12 cellular contexts compared by ENCODE assay signal in genomic region chr9:86983260-86984255, GRCh38. TPM values are rescaled to one million over a fixed set of nuclear protein-coding genes. Genes with fewer than 3 reads are reported as not detected.
DNase-seq lines count a peak whose midpoint lies in the region; ATAC-seq and TF ChIP-seq lines count a peak whose summit lies in the region.
"Had no signal": no experiment of that assay in that cellular context is flagged by ENCODE, and none has a peak within 500 bp of the region (broad histone marks: within the 10 kb centered on the region; RNA-seq: fewer than 3 reads in every experiment).

No MANE protein-coding gene starts in this region.

- H3K36me3 ChIP-seq in adrenal gland (replicated peaks in 1 of 2) (no peaks in the 10 kb centered on the region), gastrocnemius medialis (no peaks in the 10 kb centered on the region)
- H3K36me3 ChIP-seq: neural progenitor cell had no signal

- H3K27ac ChIP-seq in adrenal gland (peak overlapping the region in 2 of 5 donors; percentile 45 to 82), foreskin keratinocyte (peak overlapping the region; percentile 89), gastrocnemius medialis (peak overlapping the region in 3 of 4 donors; percentile 43 to 77 (median 47))
- H3K27ac ChIP-seq: neural progenitor cell had no signal

- H3K4me3 ChIP-seq in adrenal gland (no peak overlapping the region), gastrocnemius medialis (no peak overlapping the region)
- H3K4me3 ChIP-seq: neural progenitor cell had no signal

- TF ChIP-seq POLR2A in adrenal gland (IDR thresholded peaks at IDR 0.05) = no peak
- no peak for TF ChIP-seq POLR2A in gastrocnemius medialis (IDR thresholded peaks at IDR 0.05)

- DNase-seq in EL = peak; percentile 86
- peak in 5 of 7 donors; percentile 14 to 65 (median 25) for DNase-seq in adrenal gland
- peak; percentile 98 to 99 for DNase-seq in foreskin keratinocyte
- DNase-seq in gastrocnemius medialis = peak; percentile 13 to 32
- DNase-seq in activated CD4-positive, alpha-beta T cell treated with anti-CD3 and anti-CD28 coated beads, Interleukin-2, amount 50 U/mL, for 1 hour = no peak
- no peak for DNase-seq in midbrain (lab: John Stamatoyannopoulos, UW)
- no peak for DNase-seq in NK-92 (lab: John Stamatoyannopoulos, UW; ENCODE audit: unreplicated experiment)
- DNase-seq: activated T-cell treated with anti-CD3 and anti-CD28 coated beads for 4 hours; CD4-positive, CD25-positive, alpha-beta regulatory T cell; NCI-H345 had no signal

- H3K9me3 ChIP-seq in adrenal gland (replicated peaks in 1 of 3) (no peaks in the 10 kb centered on the region), gastrocnemius medialis (no peaks in the 10 kb centered on the region)

- H3K27me3 ChIP-seq in adrenal gland = no peaks in the 10 kb centered on the region
- H3K27me3 ChIP-seq in foreskin keratinocyte = no peaks in the 10 kb centered on the region
- H3K27me3 ChIP-seq in gastrocnemius medialis = no peaks in the 10 kb centered on the region
- H3K27me3 ChIP-seq: neural progenitor cell had no signal

- H3K4me1 ChIP-seq in adrenal gland (replicated peaks in 1 of 2) (no peaks in the 10 kb centered on the region), foreskin keratinocyte (peaks cover 23% of the 10 kb centered on the region), gastrocnemius medialis (peaks cover 12 to 15% of the 10 kb centered on the region in 2 donors)
- H3K4me1 ChIP-seq: neural progenitor cell had no signal

- TF ChIP-seq CTCF in adrenal gland (IDR thresholded peaks at IDR 0.05) (no peak), foreskin keratinocyte (conservative IDR thresholded peaks at IDR 0.05) (no peak), gastrocnemius medialis (IDR thresholded peaks at IDR 0.05 in 4 of 5, conservative IDR thresholded peaks at IDR 0.05 in 1 of 5) (no peak)

- ATAC-seq in foreskin keratinocyte (peak; percentile 83), gastrocnemius medialis (peak; percentile 72 to 80), HG02571 (IDR thresholded peaks at IDR 0.05; ENCODE audit: unreplicated experiment) (no peak)

- in situ Hi-C loops in gastrocnemius medialis (cut with MboI; ENCODE audit: low sequenced_read_pairs in 4 of 4) = no loop called here

- WGBS in adrenal gland, 4 donors = 57 to 67% (median 65%) methylated on average over 15 of the region's 15 CpGs

- intact Hi-C loops in adrenal gland (cut with DNase I) = no loop called here
- intact Hi-C loops in gastrocnemius medialis (cut with DNase I; ENCODE audit: low total_unique reads) = loop anchor here (2.0 to 5.0 kb wide), 2 partner anchors 35 to 164 kb away; no protein-coding TSS in a partner anchor

RNA-seq across cellular contexts. Expression of gene GAS1, which starts 36.3 kb away (rescaled TPM):
- 10 to 100 TPM in 6 of 8 donors, 1 to 10 TPM in 2; 4.7 to 49.0 (median 18.0) TPM for total RNA-seq in adrenal gland
- 1 to 10 TPM; 4.4 to 7.9 (median 7.3) TPM for polyA plus RNA-seq in adrenal gland
- total RNA-seq in foreskin keratinocyte = 0.99 and 1.2 TPM in 2 replicates
- 0.66 and 0.72 TPM in 2 replicates for polyA plus RNA-seq in foreskin keratinocyte
- total RNA-seq in gastrocnemius medialis = 10 to 100 TPM; 15.6 to 50.4 (median 29.0) TPM

Comparison
In these comparisons a context has a peak if more than half of its experiments do, and no peak if none do; other contexts are left out.
1. DNase-seq: peak in EL (single experiment), adrenal gland (5 of 7), foreskin keratinocyte (2 of 2) and gastrocnemius medialis (2 of 2); none in activated CD4-positive, alpha-beta T cell treated with anti-CD3 and anti-CD28 coated beads, Interleukin-2, amount 50 U/mL, for 1 hour (single experiment), midbrain (single experiment) and NK-92 (single experiment).